ENCODE assay signal across 1 cellular context in genomic region chr11:65574963-65575567, GRCh38.
TF ChIP-seq lines count a peak whose summit lies in the region.

No MANE protein-coding gene starts in this region.

TF ChIP-seq in IMR-90, 13 proteins besides CTCF, POLR2A, EP300 and RAD21 (continued from another document):
- no peak for TF ChIP-seq MAZ (IDR thresholded peaks at IDR 0.05; ENCODE audit: borderline replicate concordance, low read depth, low read length)
- TF ChIP-seq ELK1 (IDR thresholded peaks at IDR 0.05; ENCODE audit: borderline replicate concordance, low read depth, low read length) = no peak
- no peak for TF ChIP-seq RCOR1 (IDR thresholded peaks at IDR 0.05; ENCODE audit: insufficient replicate concordance, low read length)
- no peak for TF ChIP-seq RFX5 (IDR thresholded peaks at IDR 0.05; ENCODE audit: low read depth, low read length)
- TF ChIP-seq CEBPB (IDR thresholded peaks at IDR 0.05; ENCODE audit: low read depth, low read length) = no peak
- no peak for TF ChIP-seq CHD1 (IDR thresholded peaks at IDR 0.05; ENCODE audit: low read depth, low read length)
- no peak for TF ChIP-seq MXI1 (IDR thresholded peaks at IDR 0.05; ENCODE audit: borderline replicate concordance, low read depth, low read length)
- TF ChIP-seq USF2 (IDR thresholded peaks at IDR 0.05; ENCODE audit: low read depth, low read length) = no peak
- TF ChIP-seq BHLHE40 (IDR thresholded peaks at IDR 0.05; ENCODE audit: low read depth, low read length) = no peak
- no peak for TF ChIP-seq SMC3 (IDR thresholded peaks at IDR 0.05; ENCODE audit: low read depth, low read length)
- no peak for TF ChIP-seq NFE2L2 (IDR thresholded peaks at IDR 0.05; ENCODE audit: low read depth, low read length)
- TF ChIP-seq MAFK (IDR thresholded peaks at IDR 0.05; ENCODE audit: low read depth, low read length) = no peak
